ENCODE assay signal across 8 cellular contexts in genomic region chr19:50658438-50659317, GRCh38. TPM values are rescaled to one million over a fixed set of nuclear protein-coding genes. Genes with fewer than 3 reads are reported as not detected.
DNase-seq lines count a peak whose midpoint lies in the region; ATAC-seq, FAIRE-seq and TF ChIP-seq lines count a peak whose summit lies in the region.

No MANE protein-coding gene starts in this region.

- H2AFZ ChIP-seq in GM12878 (ENCODE audit: control insufficient read depth, low read depth, low read length), result peak overlapping the region; percentile 39

- intact Hi-C loops in GM12878 (cut with micrococcal nuclease; ENCODE audit: unreplicated experiment) (no loop called here), spleen (cut with DNase I; ENCODE audit: low total_unique reads) (no loop called here)

- H3K36me3 ChIP-seq in GM12878 (ENCODE audit: control insufficient read depth in 2 of 2, insufficient read depth in 2 of 2, low read length in 1 of 2) (no peaks in the 10 kb centered on the region), iPS-20b (ENCODE audit: insufficient read depth, low read depth, low read length) (no peaks in the 10 kb centered on the region), spleen (no peaks in the 10 kb centered on the region), SJCRH30 (no peaks in the 10 kb centered on the region)

- 9% methylated on average over 53 of the region's 67 CpGs for WGBS in GM12878 (ENCODE audit: insufficient coverage, insufficient replicate concordance, low lambda C conversion rate, missing lambda C conversion rate)
- 3 to 10% (median 5%) methylated on average over 29 to 67 of the region's 67 CpGs for WGBS in spleen, 5 donors

- FAIRE-seq in GM12878 (lab: Jason Lieb, UNC), result no peak

- no peak for TF ChIP-seq RAD21 in GM12878 (IDR thresholded peaks at IDR 0.05; ENCODE audit: insufficient read depth, low read depth, low read length)

- H3K27me3 ChIP-seq in GM12878 (replicated peaks in 1 of 2; ENCODE audit: control insufficient read depth in 2 of 2, insufficient read depth in 2 of 2, low read length in 1 of 2) (no peaks in the 10 kb centered on the region), iPS-20b (ENCODE audit: insufficient read depth, low read length) (no peaks in the 10 kb centered on the region; the same call in 1 of the 2 replicates), spleen (replicated peaks in 1 of 7) (peaks cover 0 to 100% (median 39%) of the 10 kb centered on the region in 7 donors), SJCRH30 (no peaks in the 10 kb centered on the region)

- H3K4me2 ChIP-seq in GM12878 (ENCODE audit: control insufficient read depth, insufficient read depth), result peak overlapping the region; percentile 25; the same call in 1 of the 2 replicates

- no peak overlapping the region for H3K27ac ChIP-seq in GM12878 (ENCODE audit: control insufficient read depth, insufficient read depth)
- peak overlapping the region; percentile 11 for H3K27ac ChIP-seq in iPS-20b (ENCODE audit: low read length)
- H3K27ac ChIP-seq in spleen, result peak overlapping the region in 1 of 8 donors; percentile 39
- no peak overlapping the region for H3K27ac ChIP-seq in SJCRH30

- H3K9ac ChIP-seq in GM12878 (ENCODE audit: control insufficient read depth, insufficient read depth, low read length) (no peak overlapping the region), iPS-20b (ENCODE audit: low read depth, low read length) (peak overlapping the region; percentile 78)

- H3K4me3 ChIP-seq in GM12878 (no peak overlapping the region), iPS-20b (ENCODE audit: low read length) (peak overlapping the region; percentile 76), spleen (peak overlapping the region in 6 of 8 donors; percentile 10 to 59 (median 24)), SJCRH30 (no peak overlapping the region)

- no peaks in the 10 kb centered on the region for H3K79me2 ChIP-seq in GM12878 (ENCODE audit: control insufficient read depth, insufficient read depth, low read length)

- CTCF ChIA-PET in HEK293T (lab: Yijun Ruan, JAX) (no interaction called here), GM12878 (lab: Yijun Ruan, JAX) (no interaction called here)

- DNase-seq in ACHN (peak; percentile 91), HEK293T (ENCODE audit: extremely low spot score) (peak; percentile 97), SKM-1 (lab: John Stamatoyannopoulos, UW; ENCODE audit: unreplicated experiment) (peak; percentile 34), GM12878 (ENCODE audit: low read depth, low spot score) (no peak), spleen (peak; percentile 82), NCI-H1105 (lab: John Stamatoyannopoulos, UW) (no peak), SJCRH30 (no peak)

- RAD21 ChIA-PET in GM12878 (lab: Charles Lee; ENCODE audit: unreplicated experiment), result no interaction called here

- TF ChIP-seq POLR2A in GM12878 (IDR thresholded peaks at IDR 0.05; ENCODE audit: low read depth, low read length) (peak; percentile 58; the same call in 1 of the 2 replicates), spleen (IDR thresholded peaks at IDR 0.05) (no peak)

- no peaks in the 10 kb centered on the region; the same call in 2 of the 3 replicates for H3K9me3 ChIP-seq in GM12878 (replicated peaks; ENCODE audit: control insufficient read depth, insufficient read depth, low read length)
- H3K9me3 ChIP-seq in iPS-20b (ENCODE audit: insufficient read depth, low read depth, low read length), result peaks cover 42% of the 10 kb centered on the region
- peaks cover 0 to 53% (median 9%) of the 10 kb centered on the region in 8 donors for H3K9me3 ChIP-seq in spleen
- H3K9me3 ChIP-seq in SJCRH30 (replicated peaks), result no peaks in the 10 kb centered on the region

- TF ChIP-seq CTCF in GM12878 (IDR thresholded peaks at IDR 0.05 in 2 of 3, conservative IDR thresholded peaks at IDR 0.05 in 1 of 3; ENCODE audit: control insufficient read depth in 2 of 3, extremely low read depth in 1 of 3, insufficient read depth in 1 of 3, low read depth in 3 of 3, low read length in 3 of 3) (no peak), spleen (IDR thresholded peaks at IDR 0.05 in 8 of 11, conservative IDR thresholded peaks at IDR 0.05 in 3 of 11) (no peak)

- in situ Hi-C loops in ACHN (cut with HindIII; ENCODE audit: low pct_ligation_motif_present, low pct_unique_long_range_greater_than_20kb, low sequenced_read_pairs), result no loop called here
- in situ Hi-C loops in GM12878 (cut with MboI), result no loop called here

- SMC1A ChIA-PET in GM12878 (lab: Charles Lee; ENCODE audit: uncharacterized antibody, unreplicated experiment), result no interaction called here

- no peak for ATAC-seq in GM12878

- TF ChIP-seq EP300 in GM12878 (IDR thresholded peaks at IDR 0.05; ENCODE audit: borderline replicate concordance in 1 of 2, control insufficient read depth in 1 of 2, low read depth in 2 of 2, low read length in 2 of 2), result no peak

- no peaks in the 10 kb centered on the region for H4K20me1 ChIP-seq in GM12878 (ENCODE audit: control insufficient read depth, insufficient read depth)

- POLR2A ChIA-PET in HEK293T (lab: Yijun Ruan, JAX) (interaction anchor here (1.0 kb wide), 4 partner anchors 9 to 51 kb away, joined by 3 to 4 read pairs (median 4); partner anchors contain the start of gene C19orf81), GM12878 (lab: Charles Lee) (no interaction called here)

- no TSS peak for BruUV-seq in GM12878 (replicated peaks; lab: Mats Ljungman, UMichigan)

- H3K4me1 ChIP-seq in GM12878 (ENCODE audit: control insufficient read depth, insufficient read depth, low read length), result no peaks in the 10 kb centered on the region
- no peaks in the 10 kb centered on the region for H3K4me1 ChIP-seq in iPS-20b (ENCODE audit: insufficient read depth, low read length)
- peaks cover 0 to 19% (median 16%) of the 10 kb centered on the region in 6 donors for H3K4me1 ChIP-seq in spleen
- H3K4me1 ChIP-seq in SJCRH30, result no peaks in the 10 kb centered on the region

TF ChIP-seq in HEK293T, 16 proteins besides CTCF, POLR2A, EP300 and RAD21 (continues in another document):
- TF ChIP-seq BHLHE40 (IDR thresholded peaks at IDR 0.05; ENCODE audit: borderline replicate concordance) (no peak), L3MBTL2 (conservative IDR thresholded peaks at IDR 0.05) (peak; percentile 86), NFRKB (IDR thresholded peaks at IDR 0.05) (no peak), FOXK2 (IDR thresholded peaks at IDR 0.05) (no peak), FOXA1 (IDR thresholded peaks at IDR 0.05) (no peak)

TF ChIP-seq in GM12878, 131 proteins besides CTCF, POLR2A, EP300 and RAD21 (continues in another document):
- no peak for TF ChIP-seq SMAD1 (IDR thresholded peaks at IDR 0.05; ENCODE audit: low read depth, partially characterized antibody)
- TF ChIP-seq IRF5 (IDR thresholded peaks at IDR 0.05; ENCODE audit: borderline replicate concordance), result no peak
- no peak for TF ChIP-seq EGR1 (IDR thresholded peaks at IDR 0.05; ENCODE audit: borderline replicate concordance in 1 of 2, low read depth in 2 of 2, low read length in 2 of 2)
- no peak for TF ChIP-seq LARP7 (IDR thresholded peaks at IDR 0.05)

RNA-seq across cellular contexts. Expression of gene C19orf81, which starts 9.4 kb away (rescaled TPM):
- total RNA-seq in GM12878 (2013; cell fraction: nucleolus; rRNA removed), result not detected in 2 replicates
- not detected in 2 replicates for total RNA-seq in GM12878 (2014; rRNA removed)
- total RNA-seq in GM12878 (2014; rRNA removed; fragmentation: Illumina TruSeq; extraction: Trizol), result not detected in 2 replicates
- total RNA-seq in GM12878 (2021), result 0.69 TPM in 1 of 2 replicates, not detected in the other
- not detected for polyA plus RNA-seq in GM12878 (2011; ENCODE audit: low read depth)
- polyA plus RNA-seq in GM12878 (2011; rRNA removed), result 0.36 TPM in 1 of 2 replicates, not detected in the other
- 0.55 and 0.59 TPM in 2 replicates for polyA plus RNA-seq in GM12878 (2011; cell fraction: cytosol; rRNA removed)
- polyA plus RNA-seq in GM12878 (2011; cell fraction: nucleus; rRNA removed), result 0.75 and 1.1 TPM in 2 replicates
- 0.60 TPM in 1 of 2 replicates, not detected in the other for polyA plus RNA-seq in GM12878 (2012)
- not detected in 2 replicates for polyA plus RNA-seq in GM12878 (2014; fragmentation: Illumina TruSeq; extraction: Trizol)
- polyA plus RNA-seq in GM12878 (2014; fragmentation: Nextera tagmentation; extraction: Ambion mirVana), result not detected
- polyA plus RNA-seq in GM12878 (2014; rRNA removed), result not detected in 2 replicates
- polyA plus RNA-seq in GM12878 (2016; fragmentation: Nextera tagmentation; extraction: Ambion mirVana), result not detected
- polyA minus RNA-seq in GM12878 (2011; rRNA and poly(A)+ RNA removed), result not detected in 2 replicates
- not detected in 2 replicates for polyA minus RNA-seq in GM12878 (2011; cell fraction: cytosol; rRNA and poly(A)+ RNA removed)
- not detected in 2 replicates for polyA minus RNA-seq in GM12878 (2011; cell fraction: nucleus; rRNA and poly(A)+ RNA removed)
- total RNA-seq in spleen, result not detected
- not detected for polyA plus RNA-seq in spleen
- not detected in 2 replicates for total RNA-seq in SJCRH30 (2014; rRNA removed; shearing (Covaris generic))

RNA-seq across cellular contexts. Expression of gene SYT3, which starts 19.0 kb away (rescaled TPM):
- not detected in 2 replicates for total RNA-seq in GM12878 (2013; cell fraction: nucleolus; rRNA removed)
- not detected in 2 replicates for total RNA-seq in GM12878 (2014; rRNA removed)
- not detected in 2 replicates for total RNA-seq in GM12878 (2014; rRNA removed; fragmentation: Illumina TruSeq; extraction: Trizol)
- not detected in 2 replicates for total RNA-seq in GM12878 (2021)
- not detected for polyA plus RNA-seq in GM12878 (2011; ENCODE audit: low read depth)
- 0.03 and 0.05 TPM in 2 replicates for polyA plus RNA-seq in GM12878 (2011; rRNA removed)
- polyA plus RNA-seq in GM12878 (2011; cell fraction: cytosol; rRNA removed), result 0.15 and 0.24 TPM in 2 replicates
- 0.49 and 0.66 TPM in 2 replicates for polyA plus RNA-seq in GM12878 (2011; cell fraction: nucleus; rRNA removed)
- not detected in 2 replicates for polyA plus RNA-seq in GM12878 (2012)
- not detected in 2 replicates for polyA plus RNA-seq in GM12878 (2014; fragmentation: Illumina TruSeq; extraction: Trizol)
- polyA plus RNA-seq in GM12878 (2014; fragmentation: Nextera tagmentation; extraction: Ambion mirVana), result not detected
- 0.18 TPM in 1 of 2 replicates, not detected in the other for polyA plus RNA-seq in GM12878 (2014; rRNA removed)
- not detected for polyA plus RNA-seq in GM12878 (2016; fragmentation: Nextera tagmentation; extraction: Ambion mirVana)
- polyA minus RNA-seq in GM12878 (2011; rRNA and poly(A)+ RNA removed), result 0.10 and 0.15 TPM in 2 replicates
- polyA minus RNA-seq in GM12878 (2011; cell fraction: cytosol; rRNA and poly(A)+ RNA removed), result not detected in 2 replicates
- 0.29 TPM in 1 of 2 replicates, not detected in the other for polyA minus RNA-seq in GM12878 (2011; cell fraction: nucleus; rRNA and poly(A)+ RNA removed)
- total RNA-seq in spleen, result under 1 TPM in 3 of 7 donors, not detected in 4; 0.28 to 0.51 (median 0.32) TPM
- under 1 TPM; 0.02 to 0.20 (median 0.06) TPM for polyA plus RNA-seq in spleen
- 1.5 and 1.8 TPM in 2 replicates for total RNA-seq in SJCRH30 (2014; rRNA removed; shearing (Covaris generic))

Comparison
In these comparisons a context has a peak if more than half of its experiments do, and no peak if none do; other contexts are left out.
1. DNase-seq: peak in ACHN (single experiment), HEK293T (single experiment), SKM-1 (single experiment) and spleen (single experiment); none in GM12878 (single experiment), NCI-H1105 (single experiment) and SJCRH30 (0 of 2).
2. H3K4me3 ChIP-seq: peak in iPS-20b (single experiment) and spleen (6 of 8); none in GM12878 (single experiment) and SJCRH30 (single experiment).